8 cellular contexts compared by ENCODE assay signal in the genomic region with DNA sequence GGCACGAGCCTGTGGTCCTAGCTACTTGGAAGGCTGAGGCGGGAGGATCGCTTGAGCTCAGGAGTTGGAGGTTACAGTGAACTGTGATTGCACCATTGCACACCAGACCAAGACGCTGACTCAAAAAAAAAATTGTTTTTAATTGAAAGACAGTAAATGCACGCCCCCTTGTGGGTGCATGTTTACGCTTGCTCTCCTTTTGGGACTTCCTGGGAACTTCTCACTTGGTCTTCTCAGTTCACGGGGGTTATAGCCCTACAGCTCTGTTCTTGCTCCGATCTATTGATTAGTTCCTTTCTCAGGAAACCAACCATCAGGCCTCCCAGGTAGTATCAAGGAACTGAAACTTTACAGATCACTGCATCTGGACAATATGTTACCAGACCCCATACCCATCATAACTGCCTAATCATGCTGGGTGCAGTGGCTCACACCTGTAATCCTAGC. TPM values are rescaled to one million over a fixed set of nuclear protein-coding genes. Genes with fewer than 3 reads are reported as not detected.
DNase-seq lines count a peak whose midpoint lies in the region; ATAC-seq and TF ChIP-seq lines count a peak whose summit lies in the region.

No MANE protein-coding gene starts in this region.

- TF ChIP-seq CTCF in NB4 (IDR thresholded peaks at IDR 0.05; ENCODE audit: low read depth, low read length) (peak; percentile 80), hepatocyte (IDR thresholded peaks at IDR 0.05; ENCODE audit: poor library complexity) (peak; percentile 69)

- no peaks in the 10 kb centered on the region for H3K9me3 ChIP-seq in hepatocyte (ENCODE audit: low read depth)

- no peaks in the 10 kb centered on the region for H3K4me1 ChIP-seq in hepatocyte (ENCODE audit: insufficient read depth)

- no peaks in the 10 kb centered on the region for H4K20me1 ChIP-seq in hepatocyte (ENCODE audit: insufficient read depth, poor library complexity, severe bottlenecking)

- no peak for TF ChIP-seq POLR2A in NB4 (IDR thresholded peaks at IDR 0.05; ENCODE audit: extremely low read depth, insufficient read length)

- DNase-seq in DMS153 treated with DMSO at 0.1 percent for 48 hours (lab: John Stamatoyannopoulos, UW; ENCODE audit: unreplicated experiment) = peak; percentile 69
- DNase-seq in NB4 (ENCODE audit: low read depth) = peak; percentile 93
- DNase-seq in T-helper 2 cell = peak; percentile 38 to 89 (median 70)
- DNase-seq in amniotic stem cell (lab: John Stamatoyannopoulos, UW) = peak; percentile 87
- DNase-seq in hepatocyte (ENCODE audit: low spot score) = peak; percentile 90
- DNase-seq in stimulated activated CD4-positive, alpha-beta T cell treated with anti-CD3 and anti-CD28 coated beads, Interleukin-15, amount 100 ng/mL, for 48 hours (ENCODE audit: low read depth in 2 of 2) = peak; percentile 69 to 76

- no peak overlapping the region for H2AFZ ChIP-seq in hepatocyte

- WGBS in hepatocyte (ENCODE audit: low lambda C conversion rate, missing lambda C conversion rate) = 14% methylated on average over 8 of the region's 8 CpGs

- no peaks in the 10 kb centered on the region for H3K9me2 ChIP-seq in hepatocyte (replicated peaks; ENCODE audit: insufficient read depth)

- no peaks in the 10 kb centered on the region for H3K79me2 ChIP-seq in hepatocyte

- no peak overlapping the region for H3K4me2 ChIP-seq in hepatocyte

- no peak overlapping the region for H3K27ac ChIP-seq in hepatocyte

- peak; percentile 42 for ATAC-seq in GM21737 (IDR thresholded peaks at IDR 0.05; ENCODE audit: unreplicated experiment)
- no peak for ATAC-seq in GM21515 (IDR thresholded peaks at IDR 0.05; ENCODE audit: unreplicated experiment)

- no peaks in the 10 kb centered on the region for H3K36me3 ChIP-seq in hepatocyte (replicated peaks; ENCODE audit: insufficient read depth, low read depth)

- no peaks in the 10 kb centered on the region for H3K27me3 ChIP-seq in hepatocyte

- H3K4me3 ChIP-seq in NB4 (ENCODE audit: low read depth, low read length) (no peak overlapping the region), hepatocyte (no peak overlapping the region)

RNA-seq across cellular contexts. Expression of gene RIPOR1, which starts 14.2 kb away (rescaled TPM):
- 12.5 and 12.9 TPM in 2 replicates for total RNA-seq in hepatocyte
- 37.8 and 38.3 TPM in 2 replicates for polyA plus RNA-seq in hepatocyte

RNA-seq across cellular contexts. Expression of gene AGRP, which starts 31.1 kb away (rescaled TPM):
- 1.9 TPM in 1 of 2 replicates, not detected in the other for total RNA-seq in hepatocyte
- 0.93 and 2.3 TPM in 2 replicates for polyA plus RNA-seq in hepatocyte

RNA-seq across cellular contexts. Expression of gene ATP6V0D1, which starts 33.4 kb away (rescaled TPM):
- total RNA-seq in hepatocyte = 115 and 157 TPM in 2 replicates
- 223 and 232 TPM in 2 replicates for polyA plus RNA-seq in hepatocyte

RNA-seq across cellular contexts. Expression of gene CTCF, which starts 47.9 kb away (rescaled TPM):
- total RNA-seq in hepatocyte = 44.1 and 46.0 TPM in 2 replicates
- 35.5 and 36.8 TPM in 2 replicates for polyA plus RNA-seq in hepatocyte
